Comparison of ENCODE assay signal across 24 cellular contexts in genomic region chr18:27094621-27095020, GRCh38.
"Had no signal": no experiment of that assay in that cellular context is flagged by ENCODE, and none has a peak within 500 bp of the region (broad histone marks: within the 10 kb centered on the region; RNA-seq: fewer than 3 reads in every experiment).

No MANE protein-coding gene starts in this region.

- DNase-seq: activated CD4-positive, alpha-beta T cell treated with anti-CD3 and anti-CD28 coated beads, Interleukin-2, amount 10 ng/mL, durations not matched to agents 24 days and 14 days; activated CD8-positive, alpha-beta memory T cell treated with anti-CD3 and anti-CD28 coated beads, Interleukin-2, amount 10 ng/mL, durations not matched to agents 7 days and 5 days; activated CD8-positive, alpha-beta T cell treated with anti-CD3 and anti-CD28 coated beads for 36 hours; activated gamma-delta T cell; activated naive CD4-positive, alpha-beta T cell treated with anti-CD3 and anti-CD28 coated beads, Interleukin-2, amount 50 U/mL, for 16 hours; anterior cingulate cortex; central memory CD4-positive, alpha-beta T cell; dermis blood vessel endothelial cell; effector CD8-positive, alpha-beta T cell; foreskin melanocyte; immature natural killer cell; ovary; right lobe of liver; stimulated activated CD4-positive, alpha-beta T cell treated with anti-CD3 and anti-CD28 coated beads, Interleukin-2, amount 100 ng/mL, for 24 hours; stimulated activated naive CD8-positive, alpha-beta T cell treated with anti-CD3 and anti-CD28 coated beads, Interleukin-15, amount 100 ng/mL, for 72 hours; tibial artery had no signal

- H3K4me1 Mint-ChIP-seq: activated CD4-positive, alpha-beta T cell treated with anti-CD3 and anti-CD28 coated beads, Interleukin-2, amount 10 ng/mL, durations not matched to agents 24 days and 14 days; activated CD8-positive, alpha-beta memory T cell treated with anti-CD3 and anti-CD28 coated beads, Interleukin-2, amount 10 ng/mL, durations not matched to agents 7 days and 5 days; brain; immature natural killer cell; memory B cell; stimulated activated effector memory CD8-positive, alpha-beta T cell treated with anti-CD3 and anti-CD28 coated beads, Interleukin-12 subunit alpha, Interleukin-12 subunit beta, amount 100 ng/mL, for 72 hours; stimulated activated naive CD8-positive, alpha-beta T cell treated with anti-CD3 and anti-CD28 coated beads, Interleukin-15, amount 100 ng/mL, for 72 hours had no signal

- H3K27ac Mint-ChIP-seq: activated CD4-positive, alpha-beta T cell treated with anti-CD3 and anti-CD28 coated beads, Interleukin-2, amount 10 ng/mL, durations not matched to agents 24 days and 14 days; activated CD8-positive, alpha-beta memory T cell treated with anti-CD3 and anti-CD28 coated beads, Interleukin-2, amount 10 ng/mL, durations not matched to agents 7 days and 5 days; activated CD8-positive, alpha-beta T cell treated with anti-CD3 and anti-CD28 coated beads for 36 hours; activated T-helper 1 cell treated with anti-CD3 and anti-CD28 coated beads, Interleukin-12 subunit alpha, Interleukin-12 subunit beta, Interleukin-2, Interleukin-4 antibody, amounts not matched to agents 30 ng/mL and 10 ng/mL and 1 ng/mL, durations not matched to agents 14 hours and 24 hours and 36 hours; brain; immature natural killer cell; memory B cell; natural killer cell treated with Interleukin-12 subunit alpha and Interleukin-12 subunit beta and Interleukin-15 and Interleukin-18, amount 100 ng/mL, for 72 hours; stimulated activated effector memory CD8-positive, alpha-beta T cell treated with anti-CD3 and anti-CD28 coated beads, Interleukin-12 subunit alpha, Interleukin-12 subunit beta, amount 100 ng/mL, for 72 hours; stimulated activated naive CD8-positive, alpha-beta T cell treated with anti-CD3 and anti-CD28 coated beads, Interleukin-15, amount 100 ng/mL, for 72 hours had no signal

- H3K4me3 ChIP-seq: ovary, right lobe of liver, skin epidermis, tibial artery had no signal

- H3K4me3 Mint-ChIP-seq: activated CD4-positive, alpha-beta T cell treated with anti-CD3 and anti-CD28 coated beads, Interleukin-2, amount 10 ng/mL, durations not matched to agents 24 days and 14 days; activated CD8-positive, alpha-beta memory T cell treated with anti-CD3 and anti-CD28 coated beads, Interleukin-2, amount 10 ng/mL, durations not matched to agents 7 days and 5 days; activated CD8-positive, alpha-beta T cell treated with anti-CD3 and anti-CD28 coated beads for 36 hours; activated T-helper 1 cell treated with anti-CD3 and anti-CD28 coated beads, Interleukin-12 subunit alpha, Interleukin-12 subunit beta, Interleukin-2, Interleukin-4 antibody, amounts not matched to agents 30 ng/mL and 10 ng/mL and 1 ng/mL, durations not matched to agents 14 hours and 24 hours and 36 hours; brain; immature natural killer cell; memory B cell; natural killer cell treated with Interleukin-12 subunit alpha and Interleukin-12 subunit beta and Interleukin-15 and Interleukin-18, amount 100 ng/mL, for 72 hours; stimulated activated effector memory CD8-positive, alpha-beta T cell treated with anti-CD3 and anti-CD28 coated beads, Interleukin-12 subunit alpha, Interleukin-12 subunit beta, amount 100 ng/mL, for 72 hours; stimulated activated naive CD8-positive, alpha-beta T cell treated with anti-CD3 and anti-CD28 coated beads, Interleukin-15, amount 100 ng/mL, for 72 hours had no signal

- H3K27me3 ChIP-seq: ovary, right lobe of liver, tibial artery had no signal

- H3K9me3 ChIP-seq: ovary, right lobe of liver, tibial artery had no signal

- H3K36me3 Mint-ChIP-seq: activated CD8-positive, alpha-beta memory T cell treated with anti-CD3 and anti-CD28 coated beads, Interleukin-2, amount 10 ng/mL, durations not matched to agents 7 days and 5 days; brain; immature natural killer cell; memory B cell; stimulated activated effector memory CD8-positive, alpha-beta T cell treated with anti-CD3 and anti-CD28 coated beads, Interleukin-12 subunit alpha, Interleukin-12 subunit beta, amount 100 ng/mL, for 72 hours had no signal

- ATAC-seq: activated CD4-positive, CD25-positive, alpha-beta regulatory T cell treated with anti-CD3 and anti-CD28 coated beads, Interleukin-2, amount 50 U/mL, for 24 hours; activated CD8-positive, alpha-beta memory T cell treated with anti-CD3 and anti-CD28 coated beads, Interleukin-2, amount 10 ng/mL, durations not matched to agents 7 days and 5 days; activated CD8-positive, alpha-beta T cell treated with anti-CD3 and anti-CD28 coated beads for 36 hours; natural killer cell treated with Interleukin-12 subunit alpha and Interleukin-12 subunit beta and Interleukin-15 and Interleukin-18, amount 100 ng/mL, for 72 hours; stimulated activated effector memory CD8-positive, alpha-beta T cell treated with anti-CD3 and anti-CD28 coated beads, Interleukin-12 subunit alpha, Interleukin-12 subunit beta, amount 100 ng/mL, for 72 hours; stimulated activated naive CD8-positive, alpha-beta T cell treated with anti-CD3 and anti-CD28 coated beads, Interleukin-15, amount 100 ng/mL, for 72 hours had no signal

- H3K27ac ChIP-seq: ovary, right lobe of liver, skin epidermis, tibial artery, VCaP had no signal

- H3K27me3 Mint-ChIP-seq: activated CD4-positive, alpha-beta T cell treated with anti-CD3 and anti-CD28 coated beads, Interleukin-2, amount 10 ng/mL, durations not matched to agents 24 days and 14 days; activated CD8-positive, alpha-beta memory T cell treated with anti-CD3 and anti-CD28 coated beads, Interleukin-2, amount 10 ng/mL, durations not matched to agents 7 days and 5 days; activated CD8-positive, alpha-beta T cell treated with anti-CD3 and anti-CD28 coated beads for 36 hours; brain; memory B cell; natural killer cell treated with Interleukin-12 subunit alpha and Interleukin-12 subunit beta and Interleukin-15 and Interleukin-18, amount 100 ng/mL, for 72 hours; stimulated activated naive CD8-positive, alpha-beta T cell treated with anti-CD3 and anti-CD28 coated beads, Interleukin-15, amount 100 ng/mL, for 72 hours had no signal

- H3K4me1 ChIP-seq: right lobe of liver, tibial artery had no signal

- H3K36me3 ChIP-seq: ovary, right lobe of liver, tibial artery had no signal
